In the genomic region with DNA sequence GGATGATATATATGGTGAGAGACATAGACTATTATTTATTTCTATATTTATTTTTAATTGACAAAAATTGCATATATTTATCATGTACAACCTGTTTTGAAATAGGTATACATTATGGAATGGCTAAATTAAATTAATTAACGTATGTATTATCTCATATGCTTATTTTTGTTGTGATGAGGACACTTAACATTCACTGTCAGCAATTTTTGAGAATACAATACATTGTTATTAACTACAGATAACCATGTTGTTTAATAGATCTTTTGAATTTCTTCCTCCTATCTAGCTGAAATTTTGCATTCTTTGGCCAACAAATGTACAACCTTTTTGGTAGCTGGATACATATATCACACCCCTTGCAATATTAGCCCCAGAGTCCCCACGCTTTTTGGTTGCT, we compare ENCODE assay signal across 19 cellular contexts.
A peak's percentile ranks its signal among the peaks of the same experiment; 100 is the strongest.
DNase-seq lines count a peak whose midpoint lies in the region; ATAC-seq, FAIRE-seq and TF ChIP-seq lines count a peak whose summit lies in the region.
"Had no signal": no experiment of that assay in that cellular context is flagged by ENCODE, and none has a peak within 500 bp of the region (broad histone marks: within the 10 kb centered on the region; RNA-seq: fewer than 3 reads in every experiment).

No MANE protein-coding gene starts in this region.

- no peak overlapping the region for H2BK120ac ChIP-seq in neuronal stem cell (ENCODE audit: low read depth, low read length)

- no peak overlapping the region for H3K14ac ChIP-seq in neuronal stem cell (ENCODE audit: low read length)

- peaks cover 4% of the 10 kb centered on the region for H3K27me3 Mint-ChIP-seq in nephron (ENCODE audit: low read depth)
- H3K27me3 Mint-ChIP-seq: B cell had no signal

- H3K4me2 ChIP-seq in HepG2 (ENCODE audit: low read depth, low read length) (0 out of 2 replicates have a peak overlapping the region, but pooled peaks have one; percentile 23), neuronal stem cell (ENCODE audit: insufficient read depth, low read length, poor library complexity, severe bottlenecking) (no peak overlapping the region)
- H3K4me2 ChIP-seq: BLaER1 treated with 17β-estradiol and CSF1 and Interleukin-3, amounts not matched to agents 10 nM and 100 nM had no signal

- no peak for TF ChIP-seq POLR2A in HepG2 (IDR thresholded peaks at IDR 0.05; ENCODE audit: insufficient read depth in 1 of 2, low read depth in 2 of 2, low read length in 2 of 2)

- no peak for FAIRE-seq in HepG2 (lab: Jason Lieb, UNC)
- FAIRE-seq: GM12891 had no signal

- no peak for ATAC-seq in HepG2
- ATAC-seq in GM21390 (IDR thresholded peaks at IDR 0.05; ENCODE audit: unreplicated experiment) = no peak
- no peak for ATAC-seq in GM18868 (IDR thresholded peaks at IDR 0.05; ENCODE audit: unreplicated experiment)
- ATAC-seq: CD8-positive, alpha-beta T cell; HCT116 had no signal

- DNase-seq in HepG2 (ENCODE audit: low spot score) = no peak
- DNase-seq in ureter (ENCODE audit: low spot score) = no peak
- no peak for DNase-seq in neuronal stem cell (ENCODE audit: low spot score)
- DNase-seq: CD8-positive, alpha-beta T cell; DMS 273 treated with DMSO at 0.1 percent for 48 hours; DND-41; EL; GOT3; H7; HFFc6 had no signal

- CTCF ChIA-PET in HepG2 (lab: Yijun Ruan, JAX; ENCODE audit: low intra/inter-chr PET ratio, low total read pairs) = no interaction called here

- no peaks in the 10 kb centered on the region for H3K9me3 Mint-ChIP-seq in nephron
- H3K9me3 Mint-ChIP-seq: CD8-positive, alpha-beta T cell; HFFc6 had no signal

- no peak overlapping the region for H3K4me3 Mint-ChIP-seq in nephron
- H3K4me3 Mint-ChIP-seq: B cell; CD8-positive, alpha-beta T cell; HFFc6 had no signal

- TF ChIP-seq EP300 in HepG2 (IDR thresholded peaks at IDR 0.05; ENCODE audit: low read depth in 2 of 2, low read length in 2 of 2) (no peak), HepG2 (CRISPR knock-in tag; IDR thresholded peaks at IDR 0.05; ENCODE audit: borderline replicate concordance) (no peak)

- in situ Hi-C loops in HepG2 (cut with HindIII; ENCODE audit: extremely low pct_ligation_motif_present, low pct_unique_long_range_greater_than_20kb) = no loop called here

- 26% methylated on average over 2 of the region's 2 CpGs for WGBS in HepG2 (ENCODE audit: low lambda C conversion rate)
- WGBS in neuronal stem cell (ENCODE audit: extremely low coverage in 2 of 2, insufficient read length in 2 of 2, insufficient replicate concordance in 1 of 2), 2 donors = no CpG with 5 or more reads among the region's 2 CpGs

- H3K4me1 Mint-ChIP-seq in nephron = peaks cover 32% of the 10 kb centered on the region

- BruUV-seq in HepG2 (replicated peaks; lab: Mats Ljungman, UMichigan) = no TSS peak

- no peak overlapping the region for H2AK5ac ChIP-seq in neuronal stem cell (ENCODE audit: low read depth, low read length)

- H2BK5ac ChIP-seq in neuronal stem cell (ENCODE audit: low read length) = no peak overlapping the region

- no peak overlapping the region for H3K4ac ChIP-seq in neuronal stem cell (ENCODE audit: low read length)

- intact Hi-C loops in HepG2 (cut with micrococcal nuclease; ENCODE audit: unreplicated experiment) = no loop called here

- no peak overlapping the region for H2AFZ ChIP-seq in HepG2 (ENCODE audit: low read length)
- H2AFZ ChIP-seq in neuronal stem cell (ENCODE audit: low read length) = no peak overlapping the region

- no peak overlapping the region for H3K23ac ChIP-seq in neuronal stem cell (ENCODE audit: low read depth, low read length, poor library complexity)

- no peaks in the 10 kb centered on the region for H3K79me2 ChIP-seq in HepG2 (ENCODE audit: insufficient read depth, low read length)

- H4K8ac ChIP-seq in neuronal stem cell (ENCODE audit: low read depth, low read length) = no peak overlapping the region

- H3K27ac Mint-ChIP-seq in nephron = peak overlapping the region; percentile 48 to 84 (median 81)
- H3K27ac Mint-ChIP-seq: B cell; CD8-positive, alpha-beta T cell; HFFc6 had no signal

- H3K9me3 ChIP-seq in HepG2 (ENCODE audit: low read length) (no peaks in the 10 kb centered on the region), neuronal stem cell (replicated peaks in 1 of 2; ENCODE audit: control insufficient read depth in 2 of 2, insufficient read depth in 1 of 2, low read depth in 1 of 2, low read length in 2 of 2) (no peaks in the 10 kb centered on the region)
- H3K9me3 ChIP-seq: BLaER1 treated with 17β-estradiol and CSF1 and Interleukin-3, amounts not matched to agents 10 nM and 100 nM had no signal

- H4K20me1 ChIP-seq in HepG2 (ENCODE audit: insufficient read depth, low read length) = no peaks in the 10 kb centered on the region
- H4K20me1 ChIP-seq: BLaER1 treated with 17β-estradiol and CSF1 and Interleukin-3, amounts not matched to agents 10 nM and 100 nM had no signal

- H3K27ac ChIP-seq in 22Rv1 = peak overlapping the region; percentile 78
- H3K27ac ChIP-seq in VCaP = peak overlapping the region; percentile 78
- no peak overlapping the region for H3K27ac ChIP-seq in HepG2 (ENCODE audit: extremely low read length, insufficient read depth, low read length)
- no peak overlapping the region for H3K27ac ChIP-seq in neuronal stem cell (replicated peaks; ENCODE audit: low read length)
- H3K27ac ChIP-seq: BLaER1 treated with 17β-estradiol and CSF1 and Interleukin-3, amounts not matched to agents 10 nM and 100 nM had no signal

- no peaks in the 10 kb centered on the region for H3K36me3 Mint-ChIP-seq in nephron (ENCODE audit: low read depth)
- H3K36me3 Mint-ChIP-seq: CD8-positive, alpha-beta T cell had no signal

- H2BK15ac ChIP-seq in neuronal stem cell (ENCODE audit: low read length) = no peak overlapping the region

- H3K18ac ChIP-seq in neuronal stem cell (ENCODE audit: low read length) = no peak overlapping the region

- H3K36me3 ChIP-seq in HepG2 (replicated peaks in 1 of 2; ENCODE audit: control insufficient read depth in 1 of 2, insufficient read depth in 2 of 2, low read length in 2 of 2) (no peaks in the 10 kb centered on the region), neuronal stem cell (replicated peaks in 1 of 2; ENCODE audit: control insufficient read depth in 2 of 2, insufficient read depth in 2 of 2, low read length in 2 of 2) (no peaks in the 10 kb centered on the region)
- H3K36me3 ChIP-seq: BLaER1 treated with 17β-estradiol and CSF1 and Interleukin-3, amounts not matched to agents 10 nM and 100 nM had no signal

- no peak overlapping the region for H4K91ac ChIP-seq in neuronal stem cell (ENCODE audit: low read depth, low read length, poor library complexity)

- H3K79me1 ChIP-seq in neuronal stem cell (ENCODE audit: low read depth, low read length) = no peaks in the 10 kb centered on the region

- H3K4me1 ChIP-seq in HepG2 (ENCODE audit: insufficient read depth, low read length) (peaks cover 53% of the 10 kb centered on the region), neuronal stem cell (ENCODE audit: control insufficient read depth in 2 of 2, insufficient read depth in 1 of 2, low read depth in 1 of 2, low read length in 2 of 2) (peaks cover 11 to 26% of the 10 kb centered on the region in 2 donors)

- no peak overlapping the region for H2BK12ac ChIP-seq in neuronal stem cell (ENCODE audit: low read length)

- H3K4me3 ChIP-seq in HepG2 (replicated peaks in 1 of 3; ENCODE audit: insufficient read depth in 1 of 3, low read depth in 2 of 3, low read length in 3 of 3) = no peak overlapping the region
- H3K4me3 ChIP-seq in neuronal stem cell (ENCODE audit: low read length in 2 of 2) = no peak overlapping the region
- H3K4me3 ChIP-seq: BLaER1 treated with 17β-estradiol and CSF1 and Interleukin-3, amounts not matched to agents 10 nM and 100 nM had no signal

- POLR2A ChIA-PET in HepG2 (lab: Yijun Ruan, JAX) = interaction anchor here (1.6 kb wide), 1 partner anchor 110 kb away, joined by 5 read pairs; no protein-coding TSS in a partner anchor

- TF ChIP-seq CTCF in 22Rv1 (IDR thresholded peaks at IDR 0.05) (no peak), VCaP (conservative IDR thresholded peaks at IDR 0.05) (no peak), HepG2 (CRISPR knock-in tag; IDR thresholded peaks at IDR 0.05) (no peak), nephron (IDR thresholded peaks at IDR 0.05; ENCODE audit: unreplicated experiment in 3 of 3) (no peak)

- H3K9ac ChIP-seq in HepG2 (ENCODE audit: insufficient read depth, low read depth, low read length) = no peak overlapping the region
- no peak overlapping the region for H3K9ac ChIP-seq in neuronal stem cell (ENCODE audit: low read depth, low read length, poor library complexity)
- H3K9ac ChIP-seq: BLaER1 treated with 17β-estradiol and CSF1 and Interleukin-3, amounts not matched to agents 10 nM and 100 nM had no signal

- H3K27me3 ChIP-seq in HepG2 (ENCODE audit: control insufficient read depth in 1 of 2, insufficient read depth in 2 of 2, low read length in 2 of 2) (no peaks in the 10 kb centered on the region), neuronal stem cell (ENCODE audit: control insufficient read depth in 3 of 3, insufficient read depth in 3 of 3, low read depth in 1 of 3, low read length in 3 of 3) (no peaks in the 10 kb centered on the region)
- H3K27me3 ChIP-seq: BLaER1 treated with 17β-estradiol and CSF1 and Interleukin-3, amounts not matched to agents 10 nM and 100 nM had no signal

- TF ChIP-seq RAD21 in HepG2 (CRISPR knock-in tag; IDR thresholded peaks at IDR 0.05) = no peak

TF ChIP-seq in HepG2, 621 proteins besides CTCF, POLR2A, EP300 and RAD21:
- TF ChIP-seq SIX1 (CRISPR knock-in tag; IDR thresholded peaks at IDR 0.05; ENCODE audit: borderline replicate concordance) = no peak
- peak; percentile 56 to 81 for TF ChIP-seq MAFK (conservative IDR thresholded peaks at IDR 0.05 in 1 of 2, IDR thresholded peaks at IDR 0.05 in 1 of 2; ENCODE audit: low read length in 2 of 2)
- no peak for TF ChIP-seq SIN3A (IDR thresholded peaks at IDR 0.05; ENCODE audit: borderline replicate concordance, low read depth, low read length)
- TF ChIP-seq MAFF (IDR thresholded peaks at IDR 0.05; ENCODE audit: low read depth, low read length) = peak; percentile 60; the same call in 1 of the 2 replicates

Comparison
In these comparisons a context has a peak if more than half of its experiments do, and no peak if none do; other contexts are left out.
1. H3K27ac ChIP-seq: peak in 22Rv1 (single experiment) and VCaP (single experiment); none in HepG2 (single experiment) and neuronal stem cell (single experiment).